In the genomic region with DNA sequence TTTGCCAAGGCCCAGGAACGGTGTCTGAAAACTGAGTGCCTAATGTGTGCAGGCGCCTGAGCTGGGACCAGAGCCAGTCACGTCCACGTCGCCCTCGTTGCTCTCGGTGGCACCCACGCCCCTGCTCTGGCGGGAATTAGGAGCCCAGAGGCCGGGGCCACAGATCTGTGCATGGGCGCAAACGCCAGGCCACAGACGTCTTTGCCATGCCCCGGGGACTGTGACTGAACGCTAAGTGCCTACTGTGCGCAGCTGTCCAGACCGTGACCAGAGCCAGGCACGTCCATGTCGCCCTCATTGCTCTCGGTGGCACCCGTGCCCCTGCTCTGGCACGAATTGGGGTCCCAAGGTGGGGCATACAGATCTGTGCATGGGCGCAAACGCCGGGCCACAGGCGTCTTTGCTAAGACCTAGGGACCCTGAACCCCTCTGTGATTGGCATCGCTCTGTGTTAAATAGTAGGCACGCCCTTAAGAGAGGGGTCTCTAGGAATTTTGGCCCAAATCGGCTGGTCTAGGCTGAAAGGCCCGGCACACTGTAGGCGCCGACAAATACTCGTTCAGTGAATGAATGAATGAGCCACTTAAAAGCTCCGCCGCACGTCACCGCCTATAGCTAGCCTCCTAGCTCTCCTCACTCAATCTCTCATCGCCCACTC, we compare ENCODE assay signal across 8 cellular contexts. TPM values are rescaled to one million over a fixed set of nuclear protein-coding genes. Genes with fewer than 3 reads are reported as not detected.
DNase-seq lines count a peak whose midpoint lies in the region; ATAC-seq and TF ChIP-seq lines count a peak whose summit lies in the region.

No MANE protein-coding gene starts in this region.

- peak; percentile 43 for ATAC-seq in CD4-positive, alpha-beta T cell (ENCODE audit: poor library complexity)
- ATAC-seq in HG03439 (IDR thresholded peaks at IDR 0.05; ENCODE audit: unreplicated experiment) (no peak), HG03108 (IDR thresholded peaks at IDR 0.05; ENCODE audit: unreplicated experiment) (no peak), HG02588 (IDR thresholded peaks at IDR 0.05; ENCODE audit: unreplicated experiment) (no peak)

- peak overlapping the region; percentile 99 for H3K4me3 Mint-ChIP-seq in CD4-positive, alpha-beta T cell
- peak overlapping the region; percentile 77 for H3K4me3 Mint-ChIP-seq in endodermal cell

- H2AK5ac ChIP-seq in neuronal stem cell (ENCODE audit: low read depth, low read length), result peak overlapping the region; percentile 91

- no peaks in the 10 kb centered on the region for H3K9me3 ChIP-seq in CD4-positive, alpha-beta T cell (ENCODE audit: control insufficient read depth, low read length)
- H3K9me3 ChIP-seq in OCI-LY7 (ENCODE audit: low read length) (no peaks in the 10 kb centered on the region), endodermal cell (ENCODE audit: control insufficient read depth, low read length) (no peaks in the 10 kb centered on the region), neuronal stem cell (replicated peaks in 1 of 2; ENCODE audit: control insufficient read depth in 2 of 2, insufficient read depth in 1 of 2, low read depth in 1 of 2, low read length in 2 of 2) (no peaks in the 10 kb centered on the region)

- no TSS peak for BruUV-seq in OCI-LY7 (replicated peaks; lab: Mats Ljungman, UMichigan)

- peak overlapping the region; percentile 90 for H2BK15ac ChIP-seq in neuronal stem cell (ENCODE audit: low read length)

- peak overlapping the region; percentile 54 for H2BK5ac ChIP-seq in neuronal stem cell (ENCODE audit: low read length)

- no peak overlapping the region for H4K91ac ChIP-seq in neuronal stem cell (ENCODE audit: low read depth, low read length, poor library complexity)

- H3K79me1 ChIP-seq in neuronal stem cell (ENCODE audit: low read depth, low read length), result peaks cover 14% of the 10 kb centered on the region

- POLR2A ChIA-PET in CD4-positive, alpha-beta T cell (lab: Charles Lee), result interaction anchor here (1.0 to 4.9 kb wide), 21 partner anchors 10 to 483 kb away, joined by 3 to 54 read pairs (median 6); a partner anchor contains a TSS
- POLR2A ChIA-PET in OCI-LY7 (lab: Charles Lee), result interaction anchor here (0.5 to 1.9 kb wide), 2 partner anchors 119 to 1541 kb away, joined by 3 to 4 read pairs; a partner anchor contains a TSS

- H4K20me1 ChIP-seq in OCI-LY7 (ENCODE audit: insufficient read depth, low read length), result no peaks in the 10 kb centered on the region

- peak overlapping the region; percentile 86 for H4K8ac ChIP-seq in neuronal stem cell (ENCODE audit: low read depth, low read length)

- H3K4me2 ChIP-seq in OCI-LY7 (ENCODE audit: low read length) (peak overlapping the region; percentile 88), neuronal stem cell (ENCODE audit: insufficient read depth, low read length, poor library complexity, severe bottlenecking) (peak overlapping the region; percentile 21)

- no peak for TF ChIP-seq CTCF in CD4-positive, alpha-beta T cell (IDR thresholded peaks at IDR 0.05)
- TF ChIP-seq CTCF in OCI-LY7 (conservative IDR thresholded peaks at IDR 0.05; ENCODE audit: low read length), result no peak
- TF ChIP-seq CTCF in endodermal cell (conservative IDR thresholded peaks at IDR 0.05), result no peak

- H2BK120ac ChIP-seq in neuronal stem cell (ENCODE audit: low read depth, low read length), result peak overlapping the region; percentile 6

- H3K14ac ChIP-seq in neuronal stem cell (ENCODE audit: low read length), result peak overlapping the region; percentile 98

- peaks cover 6% of the 10 kb centered on the region; the same call in 1 of the 2 replicates for H3K79me2 ChIP-seq in OCI-LY7 (ENCODE audit: insufficient read depth, low read depth, low read length)

- H3K27ac Mint-ChIP-seq in CD4-positive, alpha-beta T cell, result peak overlapping the region; percentile 98
- H3K27ac Mint-ChIP-seq in endodermal cell, result peak overlapping the region; percentile 97

- peak overlapping the region; percentile 97 for H3K18ac ChIP-seq in neuronal stem cell (ENCODE audit: low read length)

- H3K9ac ChIP-seq in endodermal cell (ENCODE audit: extremely low read depth, low read length, poor library complexity, severe bottlenecking), result peak overlapping the region; percentile 8
- peak overlapping the region; percentile 78 for H3K9ac ChIP-seq in neuronal stem cell (ENCODE audit: low read depth, low read length, poor library complexity)

- CTCF ChIA-PET in CD4-positive, alpha-beta T cell (lab: Charles Lee), result interaction anchor here (1.1 to 3.1 kb wide), 5 partner anchors 10 to 232 kb away, joined by 3 to 28 read pairs (median 4); a partner anchor contains a TSS
- CTCF ChIA-PET in OCI-LY7 (lab: Charles Lee; ENCODE audit: unreplicated experiment), result interaction anchor here (0.6 to 1.0 kb wide), 2 partner anchors 11 to 45 kb away, joined by 3 to 6 read pairs; no protein-coding TSS in a partner anchor

- no peaks in the 10 kb centered on the region for H3K27me3 Mint-ChIP-seq in CD4-positive, alpha-beta T cell
- no peaks in the 10 kb centered on the region for H3K27me3 Mint-ChIP-seq in endodermal cell (ENCODE audit: insufficient read depth)

- peak overlapping the region; percentile 92 for H3K23ac ChIP-seq in neuronal stem cell (ENCODE audit: low read depth, low read length, poor library complexity)

- intact Hi-C loops in CD4-positive, alpha-beta T cell (cut with DNase I, micrococcal nuclease), result loop anchor here (1.0 to 10.0 kb wide), 10 partner anchors 9 to 1481 kb away; a partner anchor contains a TSS
- intact Hi-C loops in OCI-LY7 (cut with micrococcal nuclease; ENCODE audit: unreplicated experiment), result loop anchor here (1.0 to 10.0 kb wide), 3 partner anchors 9 to 201 kb away; a partner anchor contains a TSS

- no peaks in the 10 kb centered on the region for H3K9me3 Mint-ChIP-seq in CD4-positive, alpha-beta T cell
- no peaks in the 10 kb centered on the region for H3K9me3 Mint-ChIP-seq in endodermal cell

- no peaks in the 10 kb centered on the region for H3K27me3 ChIP-seq in CD4-positive, alpha-beta T cell (ENCODE audit: control insufficient read depth, insufficient read depth, low read length)
- no peaks in the 10 kb centered on the region for H3K27me3 ChIP-seq in endodermal cell (ENCODE audit: control insufficient read depth, insufficient read depth, low read length, poor library complexity, severe bottlenecking)
- peaks cover 0 to 6% (median 0%) of the 10 kb centered on the region in 3 experiments for H3K27me3 ChIP-seq in neuronal stem cell (ENCODE audit: control insufficient read depth in 3 of 3, insufficient read depth in 3 of 3, low read depth in 1 of 3, low read length in 3 of 3)

- H3K4me1 ChIP-seq in OCI-LY7 (ENCODE audit: insufficient read depth, low read length, poor library complexity, severe bottlenecking), result peaks cover 44% of the 10 kb centered on the region
- H3K4me1 ChIP-seq in endodermal cell (ENCODE audit: control insufficient read depth, insufficient read depth, low read length), result peaks cover 17% of the 10 kb centered on the region
- H3K4me1 ChIP-seq in neuronal stem cell (ENCODE audit: control insufficient read depth in 2 of 2, insufficient read depth in 1 of 2, low read depth in 1 of 2, low read length in 2 of 2), result peaks cover 11 to 16% of the 10 kb centered on the region in 2 donors

- WGBS in endodermal cell (ENCODE audit: insufficient coverage in 1 of 2, insufficient read length in 1 of 2), 2 experiments, result 90 to 91% methylated on average over 36 to 38 of the region's 38 CpGs
- no CpG with 5 or more reads among the region's 38 CpGs for WGBS in neuronal stem cell (ENCODE audit: extremely low coverage in 2 of 2, insufficient read length in 2 of 2, insufficient replicate concordance in 1 of 2), 2 donors

- H2AFZ ChIP-seq in OCI-LY7 (ENCODE audit: low read length), result peak overlapping the region; percentile 77
- H2AFZ ChIP-seq in neuronal stem cell (ENCODE audit: low read length), result peak overlapping the region; percentile 94

- peak overlapping the region; percentile 82 for H3K27ac ChIP-seq in CD4-positive, alpha-beta T cell (ENCODE audit: low read depth, low read length)
- peak overlapping the region; percentile 77 for H3K27ac ChIP-seq in OCI-LY7 (ENCODE audit: low read depth, low read length, poor library complexity, severe bottlenecking)
- peak overlapping the region; percentile 78 for H3K27ac ChIP-seq in endodermal cell (ENCODE audit: low read depth, low read length)
- peak overlapping the region; percentile 52 for H3K27ac ChIP-seq in neuronal stem cell (replicated peaks; ENCODE audit: low read length)

- peak overlapping the region; percentile 91 for H2BK12ac ChIP-seq in neuronal stem cell (ENCODE audit: low read length)

- H3K4me1 Mint-ChIP-seq in CD4-positive, alpha-beta T cell (ENCODE audit: low read depth), result peaks cover 26% of the 10 kb centered on the region
- peaks cover 25% of the 10 kb centered on the region for H3K4me1 Mint-ChIP-seq in endodermal cell

- DNase-seq in CD4-positive, alpha-beta T cell, result peak in 1 of 10 experiments; percentile 21
- peak; percentile 36 for DNase-seq in OCI-LY7 (ENCODE audit: low spot score)
- no peak for DNase-seq in endodermal cell
- no peak for DNase-seq in neuronal stem cell (ENCODE audit: low spot score)
- DNase-seq in glomerular visceral epithelial cell (ENCODE audit: extremely low spot score), result no peak

- H3K4me3 ChIP-seq in OCI-LY7 (ENCODE audit: low read depth, low read length, poor library complexity, severe bottlenecking) (peak overlapping the region; percentile 91), endodermal cell (ENCODE audit: low read length) (peak overlapping the region; percentile 93), neuronal stem cell (ENCODE audit: low read length in 2 of 2) (peak overlapping the region in 1 of 2 donors; percentile 94)

- H3K4ac ChIP-seq in neuronal stem cell (ENCODE audit: low read length), result no peak overlapping the region

- peaks cover 9% of the 10 kb centered on the region for H3K36me3 Mint-ChIP-seq in CD4-positive, alpha-beta T cell (ENCODE audit: low read depth)
- H3K36me3 Mint-ChIP-seq in endodermal cell (ENCODE audit: low read depth), result no peaks in the 10 kb centered on the region

- H3K9me2 ChIP-seq in OCI-LY7 (ENCODE audit: insufficient read depth, low read length), result no peaks in the 10 kb centered on the region

- no peaks in the 10 kb centered on the region for H3K36me3 ChIP-seq in OCI-LY7 (ENCODE audit: insufficient read depth, low read length)
- H3K36me3 ChIP-seq in endodermal cell (ENCODE audit: control insufficient read depth, insufficient read depth, low read length), result no peaks in the 10 kb centered on the region
- H3K36me3 ChIP-seq in neuronal stem cell (replicated peaks in 1 of 2; ENCODE audit: control insufficient read depth in 2 of 2, insufficient read depth in 2 of 2, low read length in 2 of 2), result no peaks in the 10 kb centered on the region

RNA-seq across cellular contexts. Expression of a gene that starts 0.8 kb away (rescaled TPM):
- 10 to 100 TPM; 17.5 to 19.3 TPM for total RNA-seq in CD4-positive, alpha-beta T cell
- 11.1 and 12.6 TPM in 2 replicates for total RNA-seq in OCI-LY7 (2014; rRNA removed; shearing (Covaris generic))
- total RNA-seq in OCI-LY7 (2022), result 34.1 and 34.9 TPM in 2 replicates
- total RNA-seq in endodermal cell, result 10 to 100 TPM; 46.8 to 49.6 TPM
- 28.8 TPM for polyA plus RNA-seq in endodermal cell (2013, experiment 1 of 2)
- 24.7 TPM for polyA plus RNA-seq in endodermal cell (2013, experiment 2 of 2)
- polyA plus RNA-seq in neuronal stem cell (2013, experiment 1 of 2), result 13.4 TPM
- 13.0 TPM for polyA plus RNA-seq in neuronal stem cell (2013, experiment 2 of 2)

RNA-seq across cellular contexts. Expression of a gene that starts 9.1 kb away (rescaled TPM):
- 10 to 100 TPM; 45.9 to 48.6 TPM for total RNA-seq in CD4-positive, alpha-beta T cell
- 14.1 and 14.3 TPM in 2 replicates for total RNA-seq in OCI-LY7 (2014; rRNA removed; shearing (Covaris generic))
- total RNA-seq in OCI-LY7 (2022), result 43.1 and 45.4 TPM in 2 replicates
- 10 to 100 TPM; 66.9 to 71.4 TPM for total RNA-seq in endodermal cell
- 52.3 TPM for polyA plus RNA-seq in endodermal cell (2013, experiment 1 of 2)
- 45.0 TPM for polyA plus RNA-seq in endodermal cell (2013, experiment 2 of 2)
- polyA plus RNA-seq in neuronal stem cell (2013, experiment 1 of 2), result 48.7 TPM
- polyA plus RNA-seq in neuronal stem cell (2013, experiment 2 of 2), result 51.0 TPM

RNA-seq across cellular contexts. Expression of a gene that starts 59.4 kb away (rescaled TPM):
- total RNA-seq in CD4-positive, alpha-beta T cell, result under 1 TPM; 0.27 to 0.42 TPM
- 0.08 and 0.13 TPM in 2 replicates for total RNA-seq in OCI-LY7 (2014; rRNA removed; shearing (Covaris generic))
- 0.27 and 0.37 TPM in 2 replicates for total RNA-seq in OCI-LY7 (2022)
- 1 to 10 TPM; 1.5 to 1.6 TPM for total RNA-seq in endodermal cell
- polyA plus RNA-seq in endodermal cell (2013, experiment 1 of 2), result 0.57 TPM
- polyA plus RNA-seq in endodermal cell (2013, experiment 2 of 2), result 0.70 TPM
- 0.74 TPM for polyA plus RNA-seq in neuronal stem cell (2013, experiment 1 of 2)
- 0.79 TPM for polyA plus RNA-seq in neuronal stem cell (2013, experiment 2 of 2)
